In the genomic region with DNA sequence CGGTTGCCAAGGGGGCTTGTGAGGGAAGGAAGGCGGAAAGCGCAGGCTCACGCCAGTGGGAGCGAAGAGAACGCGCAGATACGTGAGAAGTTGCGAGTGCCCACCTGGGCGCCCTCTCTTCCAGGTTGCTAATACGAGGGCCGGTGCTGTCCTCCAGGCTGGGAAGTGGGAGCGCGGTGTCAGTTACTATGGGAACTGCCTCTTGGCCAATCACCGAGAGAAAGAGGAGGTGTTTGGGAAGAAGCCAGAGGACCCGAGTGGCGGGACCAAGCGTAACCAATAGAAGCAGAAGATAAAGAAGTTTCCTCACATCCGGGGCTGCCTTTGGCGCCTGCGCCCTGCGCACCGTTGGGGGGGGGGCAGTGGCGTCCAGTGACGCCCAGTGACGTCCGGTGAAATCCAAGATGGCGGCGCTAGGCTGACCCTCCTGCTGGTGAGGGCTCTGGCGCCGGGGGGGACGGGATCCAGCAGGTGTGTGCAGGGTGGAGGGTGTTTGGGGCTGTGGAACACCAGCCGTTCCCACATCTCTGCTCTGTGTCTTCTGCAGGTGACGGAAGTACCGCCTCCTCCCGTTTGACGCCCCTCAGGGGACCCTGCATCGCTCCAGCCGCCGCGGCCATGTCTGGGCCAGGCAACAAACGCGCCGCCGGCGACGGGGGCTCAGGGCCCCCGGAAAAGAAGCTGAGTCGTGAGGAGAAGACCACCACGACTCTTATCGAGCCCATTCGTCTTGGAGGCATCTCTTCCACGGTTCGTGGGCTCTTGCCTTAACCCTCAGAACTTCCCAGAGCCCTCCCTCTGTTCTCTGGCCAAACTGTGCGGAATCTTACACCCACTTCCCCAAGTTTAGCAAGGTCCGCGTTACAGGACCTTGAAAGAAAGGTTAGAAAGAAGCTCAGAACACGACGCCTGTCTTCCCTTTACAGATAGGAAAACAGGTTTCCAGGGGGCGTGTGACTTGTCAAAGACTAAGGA, we compare ENCODE assay signal across 8 cellular contexts. TPM values are rescaled to one million over a fixed set of nuclear protein-coding genes. Genes with fewer than 3 reads are reported as not detected.
DNase-seq lines count a peak whose midpoint lies in the region; ATAC-seq and TF ChIP-seq lines count a peak whose summit lies in the region.

TSS of gene CFAP119 (minus strand) at position 135 of the 975 bp plus-strand sequence. CDS start 314 bp downstream, outside the sequence.
TSS of gene RNF40 (plus strand) at position 395 of the 975 bp plus-strand sequence. CDS start at position 619, 224 bp downstream.

- H3K27ac Mint-ChIP-seq in IgD-negative memory B cell: peak within 1 kb of the TSS; percentile 93 to 95 (median 95)

- no peaks in the 10 kb centered on the region for H3K9me3 Mint-ChIP-seq in IgD-negative memory B cell

- no peaks in the 10 kb centered on the region for H3K9me3 ChIP-seq in mucosa of descending colon

- peaks cover 20 to 48% (median 30%) of the 10 kb centered on the region in 3 donors for H3K4me1 Mint-ChIP-seq in IgD-negative memory B cell

- DNase-seq in DMS153 (lab: John Stamatoyannopoulos, UW) (peak; percentile 98), OCI-M1 (lab: John Stamatoyannopoulos, UW) (peak; percentile 99), activated T-cell treated with anti-CD3 and anti-CD28 coated beads for 48 hours (ENCODE audit: low read depth) (peak; percentile 90), epithelial cell of proximal tubule (ENCODE audit: low read depth) (peak; percentile 79), mucosa of descending colon (peak; percentile 96 to 97 (median 97))
- peak; percentile 78 to 82 for DNase-seq in stimulated activated CD8-positive, alpha-beta memory T cell treated with anti-CD3 and anti-CD28 coated beads, Interleukin-4, amount 100 ng/mL, for 1 hour (ENCODE audit: low read depth in 2 of 2, low spot score in 1 of 2)

- peaks cover 11% of the 10 kb centered on the region for H3K36me3 ChIP-seq in mucosa of descending colon (ENCODE audit: low read depth)

- TF ChIP-seq CTCF in epithelial cell of proximal tubule (conservative IDR thresholded peaks at IDR 0.05; ENCODE audit: low read depth, low read length) (peak; percentile 6), mucosa of descending colon (IDR thresholded peaks at IDR 0.05) (no peak)

- peak within 1 kb of the TSS; percentile 95 to 99 (median 98) for H3K4me3 Mint-ChIP-seq in IgD-negative memory B cell

- intact Hi-C loops in mucosa of descending colon (cut with DNase I, micrococcal nuclease): no loop called here

- ATAC-seq in GM21576 (IDR thresholded peaks at IDR 0.05; ENCODE audit: unreplicated experiment) (peak; percentile 83), mucosa of descending colon (peak; percentile 96)

- H3K36me3 Mint-ChIP-seq in IgD-negative memory B cell: peaks cover 2% of the 10 kb centered on the region

- peaks cover 20% of the 10 kb centered on the region for H3K4me1 ChIP-seq in mucosa of descending colon (ENCODE audit: low read depth)

- H3K4me3 ChIP-seq in epithelial cell of proximal tubule (ENCODE audit: low read depth, low read length): peak within 1 kb of the TSS; percentile 97
- peak within 1 kb of the TSS; percentile 74 for H3K4me3 ChIP-seq in mucosa of descending colon

- H3K27me3 Mint-ChIP-seq in IgD-negative memory B cell: no peaks in the 10 kb centered on the region

RNA-seq across cellular contexts. Expression of gene CFAP119, which starts in this region (rescaled TPM):
- polyA plus RNA-seq in IgD-negative memory B cell: 0.63 TPM
- total RNA-seq in epithelial cell of proximal tubule: 7.0 and 8.2 TPM in 2 replicates
- 1 to 10 TPM; 4.6 to 5.5 (median 5.1) TPM for total RNA-seq in mucosa of descending colon

RNA-seq across cellular contexts. Expression of gene RNF40, which starts in this region (rescaled TPM):
- polyA plus RNA-seq in IgD-negative memory B cell: 56.0 TPM
- 47.2 and 73.8 TPM in 2 replicates for total RNA-seq in epithelial cell of proximal tubule
- total RNA-seq in mucosa of descending colon: 100 to 1,000 TPM in 1 of 3 donors, 10 to 100 TPM in 2; 87.6 to 110 (median 96.3) TPM

Comparison
In these comparisons a context has a peak if more than half of its experiments do, and no peak if none do; other contexts are left out.
1. Peak in every context shown above with its lines: DNase-seq, ATAC-seq and H3K4me3 ChIP-seq.